In genomic region chr1:28144203-28145135, GRCh38 we compare ENCODE assay signal across 8 cellular contexts. TPM values are rescaled to one million over a fixed set of nuclear protein-coding genes. Genes with fewer than 3 reads are reported as not detected.
DNase-seq lines count a peak whose midpoint lies in the region; ATAC-seq and TF ChIP-seq lines count a peak whose summit lies in the region.

No MANE protein-coding gene starts in this region.

- no peaks in the 10 kb centered on the region for H3K9me2 ChIP-seq in PC-3 (replicated peaks; ENCODE audit: low read length)

- no peak for TF ChIP-seq CTCF in PC-3 (conservative IDR thresholded peaks at IDR 0.05; ENCODE audit: low read depth, low read length)
- no peak for TF ChIP-seq CTCF in kidney epithelial cell (IDR thresholded peaks at IDR 0.05; ENCODE audit: insufficient read depth, low read length, poor library complexity, severe bottlenecking)

- peak overlapping the region; percentile 34 for H3K27ac Mint-ChIP-seq in activated CD4-positive, alpha-beta T cell treated with anti-CD3 and anti-CD28 coated beads for 36 hours

- peaks cover 17% of the 10 kb centered on the region for H3K4me1 ChIP-seq in PC-3 (ENCODE audit: insufficient read depth, low read length)

- no peak overlapping the region for H3K27ac ChIP-seq in PC-3 (ENCODE audit: low read length)

- H3K27me3 Mint-ChIP-seq in activated CD4-positive, alpha-beta T cell treated with anti-CD3 and anti-CD28 coated beads for 36 hours: peaks cover 18% of the 10 kb centered on the region

- ATAC-seq in activated CD4-positive, alpha-beta T cell treated with anti-CD3 and anti-CD28 coated beads for 36 hours: peak; percentile 97
- ATAC-seq in HG02642 (IDR thresholded peaks at IDR 0.05; ENCODE audit: poor library complexity, unreplicated experiment) (peak; percentile 64), PC-3 (peak; percentile 53)

- H3F3A ChIP-seq in PC-3 (ENCODE audit: low read length, unreplicated experiment): peaks cover 4% of the 10 kb centered on the region

- CTCF ChIA-PET in activated CD4-positive, alpha-beta T cell treated with anti-CD3 and anti-CD28 coated beads for 36 hours (lab: Charles Lee): interaction anchor here (0.7 to 1.7 kb wide), 4 partner anchors 10 to 88 kb away, joined by 3 to 4 read pairs (median 4); no protein-coding TSS in a partner anchor
- CTCF ChIA-PET in PC-3 (lab: Charles Lee): no interaction called here

- POLR2A ChIA-PET in activated CD4-positive, alpha-beta T cell treated with anti-CD3 and anti-CD28 coated beads for 36 hours (lab: Charles Lee): interaction anchor here (1.0 kb wide), 1 partner anchor 25 kb away, joined by 7 read pairs; no protein-coding TSS in a partner anchor
- POLR2A ChIA-PET in PC-3 (lab: Charles Lee; ENCODE audit: unreplicated experiment): no interaction called here

- BruUV-seq in PC-3 (replicated peaks; lab: Mats Ljungman, UMichigan): no TSS peak

- H3K27me3 ChIP-seq in PC-3 (ENCODE audit: low read length) (no peaks in the 10 kb centered on the region), kidney epithelial cell (ENCODE audit: control insufficient read depth, insufficient read depth, low read length) (no peaks in the 10 kb centered on the region)

- no peak overlapping the region for H3K9ac ChIP-seq in PC-3 (ENCODE audit: low read length)

- H3K36me3 Mint-ChIP-seq in activated CD4-positive, alpha-beta T cell treated with anti-CD3 and anti-CD28 coated beads for 36 hours (ENCODE audit: low read depth): no peaks in the 10 kb centered on the region

- H3K36me3 ChIP-seq in PC-3 (ENCODE audit: low read depth, low read length) (no peaks in the 10 kb centered on the region), kidney epithelial cell (ENCODE audit: control insufficient read depth, insufficient read depth, low read length) (no peaks in the 10 kb centered on the region)

- H3K9me3 Mint-ChIP-seq in activated CD4-positive, alpha-beta T cell treated with anti-CD3 and anti-CD28 coated beads for 36 hours (ENCODE audit: low read depth): no peaks in the 10 kb centered on the region

- H3K4me2 ChIP-seq in PC-3 (ENCODE audit: low read length): peak overlapping the region; percentile 7; the same call in 1 of the 2 replicates

- peak; percentile 68 for DNase-seq in activated CD4-positive, alpha-beta T cell treated with anti-CD3 and anti-CD28 coated beads for 36 hours
- no peak for DNase-seq in activated CD4-positive, alpha-beta T cell treated with anti-CD3 and anti-CD28 coated beads, Interleukin-2, amount 50 U/mL, for 1 hour
- DNase-seq in PC-3 (peak; percentile 81), kidney epithelial cell (ENCODE audit: low read depth) (peak; percentile 82), middle frontal gyrus (ENCODE audit: extremely low spot score, low spot score) (no peak), OCI-M2 (lab: John Stamatoyannopoulos, UW; ENCODE audit: unreplicated experiment) (no peak), NCI-H2029 (lab: John Stamatoyannopoulos, UW) (no peak)

- peaks cover 19% of the 10 kb centered on the region for H3K4me1 Mint-ChIP-seq in activated CD4-positive, alpha-beta T cell treated with anti-CD3 and anti-CD28 coated beads for 36 hours

- intact Hi-C loops in activated CD4-positive, alpha-beta T cell treated with anti-CD3 and anti-CD28 coated beads for 36 hours (cut with DNase I, micrococcal nuclease): loop anchor here (1.0 to 5.0 kb wide), 7 partner anchors 25 to 818 kb away; partner anchors contain the start of genes EYA3 (in 1 of the 2) and SESN2 (in 1 of the 2)
- intact Hi-C loops in PC-3 (cut with micrococcal nuclease): no loop called here

- H3K9me3 ChIP-seq in PC-3 (ENCODE audit: low read length): no peaks in the 10 kb centered on the region

- no peaks in the 10 kb centered on the region for H4K20me1 ChIP-seq in PC-3 (ENCODE audit: low read length)

- H3K79me2 ChIP-seq in PC-3 (ENCODE audit: low read length): no peaks in the 10 kb centered on the region

- H3K4me3 Mint-ChIP-seq in activated CD4-positive, alpha-beta T cell treated with anti-CD3 and anti-CD28 coated beads for 36 hours: no peak overlapping the region

- H3K4me3 ChIP-seq in PC-3 (ENCODE audit: low read length) (no peak overlapping the region), kidney epithelial cell (ENCODE audit: low read depth, low read length) (no peak overlapping the region)

- H2AFZ ChIP-seq in PC-3 (ENCODE audit: low read length): no peak overlapping the region

RNA-seq across cellular contexts. Expression of gene PTAFR, which starts 32.0 kb away (rescaled TPM):
- under 1 TPM; 0.14 to 0.19 TPM for total RNA-seq in activated CD4-positive, alpha-beta T cell treated with anti-CD3 and anti-CD28 coated beads for 36 hours
- 3.9 and 4.5 TPM in 2 replicates for total RNA-seq in PC-3 (2014; rRNA removed)
- 1.8 and 2.3 TPM in 2 replicates for total RNA-seq in kidney epithelial cell

RNA-seq across cellular contexts. Expression of gene EYA3, which starts 56.1 kb away (rescaled TPM):
- total RNA-seq in activated CD4-positive, alpha-beta T cell treated with anti-CD3 and anti-CD28 coated beads for 36 hours: 10 to 100 TPM; 30.1 to 37.1 TPM
- total RNA-seq in PC-3 (2014; rRNA removed) (17.1 and 17.3 TPM in 2 replicates), kidney epithelial cell (15.1 and 17.5 TPM in 2 replicates)

Comparison
In these comparisons a context has a peak if more than half of its experiments do, and no peak if none do; other contexts are left out.
1. DNase-seq: peak in activated CD4-positive, alpha-beta T cell treated with anti-CD3 and anti-CD28 coated beads for 36 hours (single experiment), PC-3 (single experiment) and kidney epithelial cell (single experiment); none in activated CD4-positive, alpha-beta T cell treated with anti-CD3 and anti-CD28 coated beads, Interleukin-2, amount 50 U/mL, for 1 hour (single experiment), middle frontal gyrus (single experiment), OCI-M2 (single experiment) and NCI-H2029 (single experiment).
2. Peak in every context shown above with its lines, with median percentiles within 50 percentile points of each other: ATAC-seq.